In genomic region chr4:60019180-60019579, GRCh38 we compare ENCODE assay signal across 1 cellular context.
TF ChIP-seq lines count a peak whose summit lies in the region.

No MANE protein-coding gene starts in this region.

TF ChIP-seq in GM23338, 12 proteins besides CTCF, POLR2A, EP300 and RAD21 (continued from another document):
- no peak for TF ChIP-seq REST (IDR thresholded peaks at IDR 0.05; ENCODE audit: unreplicated experiment)
